Comparison of ENCODE assay signal across 8 cellular contexts in genomic region chr14:24481622-24482324, GRCh38. TPM values are rescaled to one million over a fixed set of nuclear protein-coding genes. Genes with fewer than 3 reads are reported as not detected.
A peak's percentile ranks its signal among the peaks of the same experiment; 100 is the strongest.
DNase-seq lines count a peak whose midpoint lies in the region; ATAC-seq and TF ChIP-seq lines count a peak whose summit lies in the region.

No MANE protein-coding gene starts in this region.

- H3K27me3 Mint-ChIP-seq in activated naive CD4-positive, alpha-beta T cell treated with anti-CD3 and anti-CD28 coated beads, Interleukin-2, amount 50 U/mL, for 24 hours = no peaks in the 10 kb centered on the region

- no peak for TF ChIP-seq POLR2A in GM18505 (IDR thresholded peaks at IDR 0.05; ENCODE audit: borderline replicate concordance, extremely low read depth, insufficient read depth, insufficient read length)

- peak; percentile 79 for ATAC-seq in GM18505 (IDR thresholded peaks at IDR 0.05; ENCODE audit: unreplicated experiment)
- ATAC-seq in HG03139 (IDR thresholded peaks at IDR 0.05; ENCODE audit: unreplicated experiment) = peak; percentile 64

- H3K4me3 Mint-ChIP-seq in activated naive CD4-positive, alpha-beta T cell treated with anti-CD3 and anti-CD28 coated beads, Interleukin-2, amount 50 U/mL, for 24 hours = peak overlapping the region; percentile 68

- DNase-seq in AML-193 (lab: John Stamatoyannopoulos, UW) (peak; percentile 18 to 30), RPMI7951 (ENCODE audit: low read depth) (peak; percentile 22), iris pigment epithelial cell (ENCODE audit: low read depth) (peak; percentile 28), NCI-H1105 (lab: John Stamatoyannopoulos, UW) (no peak)
- DNase-seq in stimulated activated CD8-positive, alpha-beta memory T cell treated with anti-CD3 and anti-CD28 coated beads, Interleukin-4, amount 100 ng/mL, for 4 hours (ENCODE audit: low read depth in 2 of 2, low spot score in 1 of 2) = peak; percentile 4 to 16

- H3K9me3 Mint-ChIP-seq in activated naive CD4-positive, alpha-beta T cell treated with anti-CD3 and anti-CD28 coated beads, Interleukin-2, amount 50 U/mL, for 24 hours = no peaks in the 10 kb centered on the region

- H3K36me3 Mint-ChIP-seq in activated naive CD4-positive, alpha-beta T cell treated with anti-CD3 and anti-CD28 coated beads, Interleukin-2, amount 50 U/mL, for 24 hours = no peaks in the 10 kb centered on the region

- H3K27ac Mint-ChIP-seq in activated naive CD4-positive, alpha-beta T cell treated with anti-CD3 and anti-CD28 coated beads, Interleukin-2, amount 50 U/mL, for 24 hours = peak overlapping the region; percentile 59

- peaks cover 27% of the 10 kb centered on the region for H3K4me1 Mint-ChIP-seq in activated naive CD4-positive, alpha-beta T cell treated with anti-CD3 and anti-CD28 coated beads, Interleukin-2, amount 50 U/mL, for 24 hours

RNA-seq across cellular contexts. Expression of gene CMA1, which starts 26.3 kb away (rescaled TPM):
- not detected in 2 replicates for total RNA-seq in RPMI7951 (2014; rRNA removed; shearing (Covaris generic))

RNA-seq across cellular contexts. Expression of gene SDR39U1, which starts 39.2 kb away (rescaled TPM):
- 12.1 and 17.1 TPM in 2 replicates for total RNA-seq in RPMI7951 (2014; rRNA removed; shearing (Covaris generic))

RNA-seq across cellular contexts. Expression of gene KHNYN, which starts 52.0 kb away (rescaled TPM):
- 18.4 and 23.1 TPM in 2 replicates for total RNA-seq in RPMI7951 (2014; rRNA removed; shearing (Covaris generic))

RNA-seq across cellular contexts. Expression of gene CBLN3, which starts 52.3 kb away (rescaled TPM):
- 0.72 and 1.3 TPM in 2 replicates for total RNA-seq in RPMI7951 (2014; rRNA removed; shearing (Covaris generic))
